8 cellular contexts compared by ENCODE assay signal in genomic region chr10:102644066-102644645, GRCh38. TPM values are rescaled to one million over a fixed set of nuclear protein-coding genes. Genes with fewer than 3 reads are reported as not detected.
A peak's percentile ranks its signal among the peaks of the same experiment; 100 is the strongest.
DNase-seq lines count a peak whose midpoint lies in the region; ATAC-seq lines count a peak whose summit lies in the region.

TSS of gene TRIM8 (plus strand) at chr10:102644479. CDS start at chr10:102644618, 139 bp downstream.

- peak within 1 kb of the TSS; percentile 96 for H3K27ac Mint-ChIP-seq in stimulated activated memory B cell treated with anti-CD40 and anti-IgM and Interleukin-4, amounts not matched to agents 10 μg/mL and 1 μg/mL and 100 μg/mL, for 72 hours

- H3K4me3 ChIP-seq in GM08714 (ENCODE audit: low read length): peak within 1 kb of the TSS; percentile 68
- peak within 1 kb of the TSS; percentile 85 for H3K4me3 ChIP-seq in ectodermal cell (ENCODE audit: insufficient read depth, low read depth, low read length)

- peak; percentile 50 for DNase-seq in M059J (ENCODE audit: low read depth)
- DNase-seq in activated CD4-positive, alpha-beta T cell treated with anti-CD3 and anti-CD28 coated beads, Interleukin-2, amount 50 U/mL, for 24 hours (ENCODE audit: low read depth in 1 of 2, low spot score in 1 of 2): peak; percentile 37 to 49
- no peak for DNase-seq in mesenteric fat pad (ENCODE audit: low spot score)
- DNase-seq in kidney glomerular epithelial cell (lab: John Stamatoyannopoulos, UW): no peak

- H3K36me3 ChIP-seq in ectodermal cell (ENCODE audit: control insufficient read depth, insufficient read depth, low read length): no peaks in the 10 kb centered on the region

- no peaks in the 10 kb centered on the region for H3K27me3 ChIP-seq in ectodermal cell (ENCODE audit: control insufficient read depth, insufficient read depth, low read length, poor library complexity, severe bottlenecking)

- peaks cover 3% of the 10 kb centered on the region for H3K9me3 Mint-ChIP-seq in stimulated activated memory B cell treated with anti-CD40 and anti-IgM and Interleukin-4, amounts not matched to agents 10 μg/mL and 1 μg/mL and 100 μg/mL, for 72 hours

- ATAC-seq in stimulated activated memory B cell treated with anti-CD40 and anti-IgM and Interleukin-4, amounts not matched to agents 10 μg/mL and 1 μg/mL and 100 μg/mL, for 72 hours: peak; percentile 4
- no peak for ATAC-seq in GM19328 (IDR thresholded peaks at IDR 0.05; ENCODE audit: unreplicated experiment)

- peaks cover 24% of the 10 kb centered on the region for H3K36me3 Mint-ChIP-seq in stimulated activated memory B cell treated with anti-CD40 and anti-IgM and Interleukin-4, amounts not matched to agents 10 μg/mL and 1 μg/mL and 100 μg/mL, for 72 hours

- H3K27ac ChIP-seq in ectodermal cell (ENCODE audit: insufficient read depth, low read depth, low read length, poor library complexity, severe bottlenecking): peak within 1 kb of the TSS; percentile 95

- peaks cover 43% of the 10 kb centered on the region for H3K4me1 Mint-ChIP-seq in stimulated activated memory B cell treated with anti-CD40 and anti-IgM and Interleukin-4, amounts not matched to agents 10 μg/mL and 1 μg/mL and 100 μg/mL, for 72 hours

- no peaks in the 10 kb centered on the region for H3K9me3 ChIP-seq in ectodermal cell (ENCODE audit: control insufficient read depth, low read length)

- WGBS in ectodermal cell, 2 experiments: 0% methylated on average over 80 of the region's 80 CpGs

- H3K4me1 ChIP-seq in ectodermal cell (ENCODE audit: control insufficient read depth, insufficient read depth, low read length): peaks cover 24% of the 10 kb centered on the region

- H3K4me3 Mint-ChIP-seq in stimulated activated memory B cell treated with anti-CD40 and anti-IgM and Interleukin-4, amounts not matched to agents 10 μg/mL and 1 μg/mL and 100 μg/mL, for 72 hours: peak within 1 kb of the TSS; percentile 99

- no peaks in the 10 kb centered on the region for H3K27me3 Mint-ChIP-seq in stimulated activated memory B cell treated with anti-CD40 and anti-IgM and Interleukin-4, amounts not matched to agents 10 μg/mL and 1 μg/mL and 100 μg/mL, for 72 hours

RNA-seq across cellular contexts. Expression of gene TRIM8, which starts in this region (rescaled TPM):
- 28.8 and 58.1 TPM in 2 replicates for total RNA-seq in M059J (2014; rRNA removed; shearing (Covaris generic))
- 61.1 TPM for polyA plus RNA-seq in ectodermal cell (2013, experiment 1 of 4)
- polyA plus RNA-seq in ectodermal cell (2013, experiment 2 of 4): 59.1 TPM
- polyA plus RNA-seq in ectodermal cell (2013, experiment 3 of 4): 48.5 TPM
- 46.9 TPM for polyA plus RNA-seq in ectodermal cell (2013, experiment 4 of 4)
- total RNA-seq in mesenteric fat pad: 146 TPM

Comparison
In these comparisons a context has a peak if more than half of its experiments do, and no peak if none do; other contexts are left out.
1. DNase-seq: peak in M059J (single experiment) and activated CD4-positive, alpha-beta T cell treated with anti-CD3 and anti-CD28 coated beads, Interleukin-2, amount 50 U/mL, for 24 hours (2 of 2); none in mesenteric fat pad (single experiment) and kidney glomerular epithelial cell (single experiment).